2 cellular contexts compared by ENCODE assay signal in the genomic region with DNA sequence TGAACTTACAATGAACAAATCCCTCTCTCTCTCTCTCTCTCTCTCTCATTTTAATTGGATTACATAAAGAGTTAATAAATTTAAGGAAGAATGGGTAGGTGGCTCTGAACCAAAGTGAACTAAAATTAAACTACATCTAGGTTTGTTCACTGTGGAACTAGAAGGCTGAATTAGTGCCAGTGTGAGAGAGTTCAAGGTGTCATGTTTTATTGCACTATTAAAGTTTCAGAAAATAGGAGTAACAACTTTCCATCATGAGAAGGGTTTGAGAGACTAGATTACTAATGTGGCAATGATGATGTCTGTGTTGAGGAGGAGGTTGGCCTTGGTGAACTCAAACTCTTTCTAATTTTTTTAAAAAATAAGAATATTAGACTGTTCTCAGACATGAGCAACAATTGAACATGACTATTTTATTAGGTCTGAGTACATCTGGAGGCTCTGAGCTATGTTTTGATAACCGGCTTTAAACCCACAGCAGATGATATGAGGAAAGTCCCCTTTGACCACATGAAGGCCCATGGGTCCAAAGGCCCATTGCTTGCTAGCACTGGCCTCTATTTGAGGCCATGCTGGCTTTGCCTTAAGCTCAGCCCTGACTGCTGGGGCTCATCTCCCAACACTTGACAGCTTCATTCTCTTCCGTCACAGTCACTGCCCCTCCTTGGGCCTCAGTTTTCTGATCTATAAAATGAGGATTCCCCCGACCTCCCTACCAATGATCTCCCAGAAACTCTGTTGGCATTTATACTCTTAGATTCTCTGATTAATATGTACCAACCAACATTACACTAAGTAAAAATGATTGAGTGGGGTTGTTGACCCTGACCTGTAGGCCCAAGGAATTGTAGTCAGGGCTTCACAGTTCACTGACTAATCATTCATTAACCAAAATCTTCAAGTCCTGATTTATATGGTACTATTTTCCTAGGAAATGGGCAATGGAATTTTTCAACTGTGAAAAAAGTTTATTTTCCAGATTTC.
TF ChIP-seq lines count a peak whose summit lies in the region.

No MANE protein-coding gene starts in this region.

TF ChIP-seq in HepG2, 621 proteins besides CTCF, POLR2A, EP300 and RAD21:
- TF ChIP-seq, protein P1, sequence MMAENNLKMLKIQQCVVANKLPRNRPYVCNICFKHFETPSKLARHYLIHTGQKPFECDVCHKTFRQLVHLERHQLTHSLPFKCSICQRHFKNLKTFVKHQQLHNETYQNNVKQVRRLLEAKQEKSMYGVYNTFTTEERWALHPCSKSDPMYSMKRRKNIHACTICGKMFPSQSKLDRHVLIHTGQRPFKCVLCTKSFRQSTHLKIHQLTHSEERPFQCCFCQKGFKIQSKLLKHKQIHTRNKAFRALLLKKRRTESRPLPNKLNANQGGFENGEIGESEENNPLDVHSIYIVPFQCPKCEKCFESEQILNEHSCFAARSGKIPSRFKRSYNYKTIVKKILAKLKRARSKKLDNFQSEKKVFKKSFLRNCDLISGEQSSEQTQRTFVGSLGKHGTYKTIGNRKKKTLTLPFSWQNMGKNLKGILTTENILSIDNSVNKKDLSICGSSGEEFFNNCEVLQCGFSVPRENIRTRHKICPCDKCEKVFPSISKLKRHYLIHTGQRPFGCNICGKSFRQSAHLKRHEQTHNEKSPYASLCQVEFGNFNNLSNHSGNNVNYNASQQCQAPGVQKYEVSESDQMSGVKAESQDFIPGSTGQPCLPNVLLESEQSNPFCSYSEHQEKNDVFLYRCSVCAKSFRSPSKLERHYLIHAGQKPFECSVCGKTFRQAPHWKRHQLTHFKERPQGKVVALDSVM (CRISPR knock-in tag; IDR thresholded peaks at IDR 0.05): 0 out of 2 replicates have a peak, but pooled peaks have one; percentile 25
- TF ChIP-seq ZBTB3 (CRISPR knock-in tag; IDR thresholded peaks at IDR 0.05; ENCODE audit: borderline replicate concordance, low read depth): no peak
- no peak for TF ChIP-seq HNRNPL (IDR thresholded peaks at IDR 0.05; ENCODE audit: low read depth, low read length)
- peak; percentile 89 for TF ChIP-seq ZNF12 (CRISPR knock-in tag; IDR thresholded peaks at IDR 0.05)

TF ChIP-seq in GM12878, 131 proteins besides CTCF, POLR2A, EP300 and RAD21:
- TF ChIP-seq FOXK2 (IDR thresholded peaks at IDR 0.05) (no peak), SUPT20H (IDR thresholded peaks at IDR 0.05; ENCODE audit: borderline replicate concordance, control insufficient read depth, low read depth, low read length) (no peak), ZNF217 (IDR thresholded peaks at IDR 0.05) (no peak), BCL11A (IDR thresholded peaks at IDR 0.05; ENCODE audit: low read depth, low read length) (no peak), SIN3A (IDR thresholded peaks at IDR 0.05; ENCODE audit: low read depth, low read length) (no peak), SREBF1 (IDR thresholded peaks at IDR 0.05; ENCODE audit: low read length) (no peak), WRNIP1 (IDR thresholded peaks at IDR 0.05; ENCODE audit: borderline replicate concordance, low read depth, low read length) (no peak), SPI1 (IDR thresholded peaks at IDR 0.05; ENCODE audit: borderline replicate concordance, insufficient read depth, low read depth, low read length) (no peak), TCF3 (IDR thresholded peaks at IDR 0.05; ENCODE audit: borderline replicate concordance, insufficient read depth, low read depth, low read length) (no peak), NR2C1 (IDR thresholded peaks at IDR 0.05) (no peak), SMARCA5 (IDR thresholded peaks at IDR 0.05) (no peak), CHD1 (IDR thresholded peaks at IDR 0.05; ENCODE audit: low read depth, low read length) (no peak), BRCA1 (IDR thresholded peaks at IDR 0.05; ENCODE audit: low read depth, low read length) (no peak), CREM (IDR thresholded peaks at IDR 0.05; ENCODE audit: low read depth) (no peak), ZSCAN29 (IDR thresholded peaks at IDR 0.05) (no peak)
- TF ChIP-seq, protein P2, sequence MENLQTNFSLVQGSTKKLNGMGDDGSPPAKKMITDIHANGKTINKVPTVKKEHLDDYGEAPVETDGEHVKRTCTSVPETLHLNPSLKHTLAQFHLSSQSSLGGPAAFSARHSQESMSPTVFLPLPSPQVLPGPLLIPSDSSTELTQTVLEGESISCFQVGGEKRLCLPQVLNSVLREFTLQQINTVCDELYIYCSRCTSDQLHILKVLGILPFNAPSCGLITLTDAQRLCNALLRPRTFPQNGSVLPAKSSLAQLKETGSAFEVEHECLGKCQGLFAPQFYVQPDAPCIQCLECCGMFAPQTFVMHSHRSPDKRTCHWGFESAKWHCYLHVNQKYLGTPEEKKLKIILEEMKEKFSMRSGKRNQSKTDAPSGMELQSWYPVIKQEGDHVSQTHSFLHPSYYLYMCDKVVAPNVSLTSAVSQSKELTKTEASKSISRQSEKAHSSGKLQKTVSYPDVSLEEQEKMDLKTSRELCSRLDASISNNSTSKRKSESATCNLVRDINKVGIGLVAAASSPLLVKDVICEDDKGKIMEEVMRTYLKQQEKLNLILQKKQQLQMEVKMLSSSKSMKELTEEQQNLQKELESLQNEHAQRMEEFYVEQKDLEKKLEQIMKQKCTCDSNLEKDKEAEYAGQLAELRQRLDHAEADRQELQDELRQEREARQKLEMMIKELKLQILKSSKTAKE (IDR thresholded peaks at IDR 0.05; ENCODE audit: low read depth, poor library complexity, severe bottlenecking): no peak
- TF ChIP-seq, protein P3, sequence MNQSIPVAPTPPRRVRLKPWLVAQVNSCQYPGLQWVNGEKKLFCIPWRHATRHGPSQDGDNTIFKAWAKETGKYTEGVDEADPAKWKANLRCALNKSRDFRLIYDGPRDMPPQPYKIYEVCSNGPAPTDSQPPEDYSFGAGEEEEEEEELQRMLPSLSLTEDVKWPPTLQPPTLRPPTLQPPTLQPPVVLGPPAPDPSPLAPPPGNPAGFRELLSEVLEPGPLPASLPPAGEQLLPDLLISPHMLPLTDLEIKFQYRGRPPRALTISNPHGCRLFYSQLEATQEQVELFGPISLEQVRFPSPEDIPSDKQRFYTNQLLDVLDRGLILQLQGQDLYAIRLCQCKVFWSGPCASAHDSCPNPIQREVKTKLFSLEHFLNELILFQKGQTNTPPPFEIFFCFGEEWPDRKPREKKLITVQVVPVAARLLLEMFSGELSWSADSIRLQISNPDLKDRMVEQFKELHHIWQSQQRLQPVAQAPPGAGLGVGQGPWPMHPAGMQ (IDR thresholded peaks at IDR 0.05; ENCODE audit: borderline replicate concordance): no peak
- TF ChIP-seq, protein P4, sequence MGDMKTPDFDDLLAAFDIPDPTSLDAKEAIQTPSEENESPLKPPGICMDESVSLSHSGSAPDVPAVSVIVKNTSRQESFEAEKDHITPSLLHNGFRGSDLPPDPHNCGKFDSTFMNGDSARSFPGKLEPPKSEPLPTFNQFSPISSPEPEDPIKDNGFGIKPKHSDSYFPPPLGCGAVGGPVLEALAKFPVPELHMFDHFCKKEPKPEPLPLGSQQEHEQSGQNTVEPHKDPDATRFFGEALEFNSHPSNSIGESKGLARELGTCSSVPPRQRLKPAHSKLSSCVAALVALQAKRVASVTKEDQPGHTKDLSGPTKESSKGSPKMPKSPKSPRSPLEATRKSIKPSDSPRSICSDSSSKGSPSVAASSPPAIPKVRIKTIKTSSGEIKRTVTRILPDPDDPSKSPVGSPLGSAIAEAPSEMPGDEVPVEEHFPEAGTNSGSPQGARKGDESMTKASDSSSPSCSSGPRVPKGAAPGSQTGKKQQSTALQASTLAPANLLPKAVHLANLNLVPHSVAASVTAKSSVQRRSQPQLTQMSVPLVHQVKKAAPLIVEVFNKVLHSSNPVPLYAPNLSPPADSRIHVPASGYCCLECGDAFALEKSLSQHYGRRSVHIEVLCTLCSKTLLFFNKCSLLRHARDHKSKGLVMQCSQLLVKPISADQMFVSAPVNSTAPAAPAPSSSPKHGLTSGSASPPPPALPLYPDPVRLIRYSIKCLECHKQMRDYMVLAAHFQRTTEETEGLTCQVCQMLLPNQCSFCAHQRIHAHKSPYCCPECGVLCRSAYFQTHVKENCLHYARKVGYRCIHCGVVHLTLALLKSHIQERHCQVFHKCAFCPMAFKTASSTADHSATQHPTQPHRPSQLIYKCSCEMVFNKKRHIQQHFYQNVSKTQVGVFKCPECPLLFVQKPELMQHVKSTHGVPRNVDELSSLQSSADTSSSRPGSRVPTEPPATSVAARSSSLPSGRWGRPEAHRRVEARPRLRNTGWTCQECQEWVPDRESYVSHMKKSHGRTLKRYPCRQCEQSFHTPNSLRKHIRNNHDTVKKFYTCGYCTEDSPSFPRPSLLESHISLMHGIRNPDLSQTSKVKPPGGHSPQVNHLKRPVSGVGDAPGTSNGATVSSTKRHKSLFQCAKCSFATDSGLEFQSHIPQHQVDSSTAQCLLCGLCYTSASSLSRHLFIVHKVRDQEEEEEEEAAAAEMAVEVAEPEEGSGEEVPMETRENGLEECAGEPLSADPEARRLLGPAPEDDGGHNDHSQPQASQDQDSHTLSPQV (IDR thresholded peaks at IDR 0.05): no peak
- TF ChIP-seq, protein P5, sequence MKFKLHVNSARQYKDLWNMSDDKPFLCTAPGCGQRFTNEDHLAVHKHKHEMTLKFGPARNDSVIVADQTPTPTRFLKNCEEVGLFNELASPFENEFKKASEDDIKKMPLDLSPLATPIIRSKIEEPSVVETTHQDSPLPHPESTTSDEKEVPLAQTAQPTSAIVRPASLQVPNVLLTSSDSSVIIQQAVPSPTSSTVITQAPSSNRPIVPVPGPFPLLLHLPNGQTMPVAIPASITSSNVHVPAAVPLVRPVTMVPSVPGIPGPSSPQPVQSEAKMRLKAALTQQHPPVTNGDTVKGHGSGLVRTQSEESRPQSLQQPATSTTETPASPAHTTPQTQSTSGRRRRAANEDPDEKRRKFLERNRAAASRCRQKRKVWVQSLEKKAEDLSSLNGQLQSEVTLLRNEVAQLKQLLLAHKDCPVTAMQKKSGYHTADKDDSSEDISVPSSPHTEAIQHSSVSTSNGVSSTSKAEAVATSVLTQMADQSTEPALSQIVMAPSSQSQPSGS (IDR thresholded peaks at IDR 0.05; ENCODE audit: low read length): no peak
- TF ChIP-seq, protein P6, sequence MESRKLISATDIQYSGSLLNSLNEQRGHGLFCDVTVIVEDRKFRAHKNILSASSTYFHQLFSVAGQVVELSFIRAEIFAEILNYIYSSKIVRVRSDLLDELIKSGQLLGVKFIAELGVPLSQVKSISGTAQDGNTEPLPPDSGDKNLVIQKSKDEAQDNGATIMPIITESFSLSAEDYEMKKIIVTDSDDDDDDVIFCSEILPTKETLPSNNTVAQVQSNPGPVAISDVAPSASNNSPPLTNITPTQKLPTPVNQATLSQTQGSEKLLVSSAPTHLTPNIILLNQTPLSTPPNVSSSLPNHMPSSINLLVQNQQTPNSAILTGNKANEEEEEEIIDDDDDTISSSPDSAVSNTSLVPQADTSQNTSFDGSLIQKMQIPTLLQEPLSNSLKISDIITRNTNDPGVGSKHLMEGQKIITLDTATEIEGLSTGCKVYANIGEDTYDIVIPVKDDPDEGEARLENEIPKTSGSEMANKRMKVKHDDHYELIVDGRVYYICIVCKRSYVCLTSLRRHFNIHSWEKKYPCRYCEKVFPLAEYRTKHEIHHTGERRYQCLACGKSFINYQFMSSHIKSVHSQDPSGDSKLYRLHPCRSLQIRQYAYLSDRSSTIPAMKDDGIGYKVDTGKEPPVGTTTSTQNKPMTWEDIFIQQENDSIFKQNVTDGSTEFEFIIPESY (IDR thresholded peaks at IDR 0.05): no peak
